Comparison of ENCODE assay signal across 26 cellular contexts in genomic region chr15:64943512-64944225, GRCh38. TPM values are rescaled to one million over a fixed set of nuclear protein-coding genes. Genes with fewer than 3 reads are reported as not detected.
A peak's percentile ranks its signal among the peaks of the same experiment; 100 is the strongest.
DNase-seq lines count a peak whose midpoint lies in the region; ATAC-seq, FAIRE-seq and TF ChIP-seq lines count a peak whose summit lies in the region.
"Had no signal": no experiment of that assay in that cellular context is flagged by ENCODE, and none has a peak within 500 bp of the region (broad histone marks: within the 10 kb centered on the region; RNA-seq: fewer than 3 reads in every experiment).

No MANE protein-coding gene starts in this region.

- FAIRE-seq in urothelium cell line (lab: Jason Lieb, UNC) (peak; percentile 74), small intestine (lab: Jason Lieb, UNC) (no peak)
- FAIRE-seq: A204.1, G401.6, H1 had no signal

- no peaks in the 10 kb centered on the region for H3K4me1 ChIP-seq in lung (ENCODE audit: control insufficient read depth in 2 of 2, insufficient read depth in 2 of 2, low read length in 2 of 2)
- H3K4me1 ChIP-seq in small intestine (ENCODE audit: control insufficient read depth in 2 of 2, insufficient read depth in 1 of 2, low read depth in 1 of 2, low read length in 1 of 2), result no peaks in the 10 kb centered on the region
- no peaks in the 10 kb centered on the region for H3K4me1 ChIP-seq in testis
- H3K4me1 ChIP-seq: BLaER1 treated with 17β-estradiol and CSF1 and Interleukin-3, amounts not matched to agents 10 nM and 100 nM; Caco-2 had no signal

- H3K27me3 ChIP-seq in lung (ENCODE audit: control insufficient read depth, insufficient read depth), result no peaks in the 10 kb centered on the region
- H3K27me3 ChIP-seq in small intestine (ENCODE audit: control insufficient read depth in 2 of 2, insufficient read depth in 2 of 2, low read length in 2 of 2), result no peaks in the 10 kb centered on the region
- no peaks in the 10 kb centered on the region for H3K27me3 ChIP-seq in testis
- H3K27me3 ChIP-seq: BLaER1 treated with 17β-estradiol and CSF1 and Interleukin-3, amounts not matched to agents 10 nM and 100 nM had no signal

- intact Hi-C loops in activated naive CD4-positive, alpha-beta T cell treated with anti-CD3 and anti-CD28 coated beads for 36 hours (cut with micrococcal nuclease), result no loop called here
- intact Hi-C loops in testis (cut with DNase I; ENCODE audit: low total_unique reads), result no loop called here

- H3K36me3 ChIP-seq in lung (ENCODE audit: control insufficient read depth in 2 of 2, insufficient read depth in 2 of 2, low read length in 2 of 2) (peaks cover 0 to 3% of the 10 kb centered on the region in 2 donors), small intestine (ENCODE audit: control insufficient read depth in 2 of 2, insufficient read depth in 2 of 2, low read length in 2 of 2) (no peaks in the 10 kb centered on the region), testis (ENCODE audit: low read depth, missing control alignments) (no peaks in the 10 kb centered on the region)
- H3K36me3 ChIP-seq: BLaER1 treated with 17β-estradiol and CSF1 and Interleukin-3, amounts not matched to agents 10 nM and 100 nM had no signal

- no peak overlapping the region for H3K4me3 Mint-ChIP-seq in activated naive CD4-positive, alpha-beta T cell treated with anti-CD3 and anti-CD28 coated beads, Interleukin-2, amount 50 U/mL, for 24 hours
- no peak overlapping the region for H3K4me3 Mint-ChIP-seq in activated naive CD4-positive, alpha-beta T cell treated with anti-CD3 and anti-CD28 coated beads for 36 hours
- H3K4me3 Mint-ChIP-seq in chondrocyte (ENCODE audit: unreplicated experiment), result no peak overlapping the region
- H3K4me3 Mint-ChIP-seq: CD8-positive, alpha-beta T cell; IgD-negative memory B cell had no signal

- peak overlapping the region; percentile 41 for H3K27ac Mint-ChIP-seq in activated naive CD4-positive, alpha-beta T cell treated with anti-CD3 and anti-CD28 coated beads, Interleukin-2, amount 50 U/mL, for 24 hours
- H3K27ac Mint-ChIP-seq in activated naive CD4-positive, alpha-beta T cell treated with anti-CD3 and anti-CD28 coated beads for 36 hours, result no peak overlapping the region
- peak overlapping the region; percentile 4 for H3K27ac Mint-ChIP-seq in chondrocyte (ENCODE audit: unreplicated experiment)
- H3K27ac Mint-ChIP-seq: CD8-positive, alpha-beta T cell had no signal

- H3K27me3 Mint-ChIP-seq in activated naive CD4-positive, alpha-beta T cell treated with anti-CD3 and anti-CD28 coated beads, Interleukin-2, amount 50 U/mL, for 24 hours, result no peaks in the 10 kb centered on the region
- no peaks in the 10 kb centered on the region for H3K27me3 Mint-ChIP-seq in activated naive CD4-positive, alpha-beta T cell treated with anti-CD3 and anti-CD28 coated beads for 36 hours (ENCODE audit: low read depth)
- H3K27me3 Mint-ChIP-seq in chondrocyte (ENCODE audit: low read depth), result no peaks in the 10 kb centered on the region
- H3K27me3 Mint-ChIP-seq: IgD-negative memory B cell had no signal

- TF ChIP-seq POLR2A in testis (IDR thresholded peaks at IDR 0.05), result no peak

- DNase-seq in activated naive CD4-positive, alpha-beta T cell treated with anti-CD3 and anti-CD28 coated beads for 36 hours, result no peak
- DNase-seq in chondrocyte (ENCODE audit: low spot score) (no peak), lung (ENCODE audit: low spot score) (peak; percentile 26), urothelium cell line (ENCODE audit: low spot score) (no peak), small intestine (no peak), RWPE1 (ENCODE audit: low spot score) (no peak), testis (no peak)
- DNase-seq: AML-193, Caco-2, HCEC 1CT, NCI-H1048, NCI-H1417, NCI-H1694, NCI-H2029 treated with DMSO at 0.1 percent for 48 hours, NCI-H446 treated with DMSO at 0.1 percent for 48 hours, NCI-H526, NCI-H82, SIG-M5 had no signal

- no peaks in the 10 kb centered on the region for H3K9me3 Mint-ChIP-seq in activated naive CD4-positive, alpha-beta T cell treated with anti-CD3 and anti-CD28 coated beads, Interleukin-2, amount 50 U/mL, for 24 hours
- H3K9me3 Mint-ChIP-seq in activated naive CD4-positive, alpha-beta T cell treated with anti-CD3 and anti-CD28 coated beads for 36 hours, result no peaks in the 10 kb centered on the region
- no peaks in the 10 kb centered on the region for H3K9me3 Mint-ChIP-seq in chondrocyte (ENCODE audit: low read depth)
- H3K9me3 Mint-ChIP-seq: CD8-positive, alpha-beta T cell; IgD-negative memory B cell had no signal

- POLR2A ChIA-PET in RWPE1 (lab: Yijun Ruan, JAX; ENCODE audit: low non-redundant PET), result interaction anchor here (0.7 kb wide), 1 partner anchor 110 kb away, joined by 4 read pairs; no protein-coding TSS in a partner anchor

- CTCF ChIA-PET in activated naive CD4-positive, alpha-beta T cell treated with anti-CD3 and anti-CD28 coated beads for 36 hours (lab: Charles Lee), result interaction anchor here (0.6 to 1.3 kb wide), 3 partner anchors 28 to 253 kb away, joined by 3 to 4 read pairs (median 3); no protein-coding TSS in a partner anchor
- CTCF ChIA-PET in RWPE1 (lab: Yijun Ruan, JAX), result no interaction called here

- H3K27ac ChIP-seq in lung (ENCODE audit: low read depth in 1 of 2, low read length in 1 of 2) (no peak overlapping the region), small intestine (ENCODE audit: low read depth in 1 of 2, low read length in 1 of 2) (no peak overlapping the region), RWPE1 (no peak overlapping the region), testis (no peak overlapping the region)
- H3K27ac ChIP-seq: BLaER1 treated with 17β-estradiol and CSF1 and Interleukin-3, amounts not matched to agents 10 nM and 100 nM; SK-N-MC had no signal

- TF ChIP-seq CTCF in chondrocyte (IDR thresholded peaks at IDR 0.05), result no peak
- no peak for TF ChIP-seq CTCF in lung (IDR thresholded peaks at IDR 0.05; ENCODE audit: control extremely low read depth, extremely low read depth)
- no peak for TF ChIP-seq CTCF in RWPE1 (conservative IDR thresholded peaks at IDR 0.05; ENCODE audit: low read depth)
- TF ChIP-seq CTCF in testis (IDR thresholded peaks at IDR 0.05), result no peak

- 90 to 94% methylated on average over 6 of the region's 6 CpGs for WGBS in lung, 2 donors
- WGBS in small intestine, 3 donors, result 59 to 87% (median 76%) methylated on average over 6 of the region's 6 CpGs
- 97 to 98% methylated on average over 6 of the region's 6 CpGs for WGBS in testis, 2 donors

- no peak for ATAC-seq in lung (ENCODE audit: insufficient read depth, low FRiP score)
- ATAC-seq: CD8-positive, alpha-beta T cell had no signal

- H3K36me3 Mint-ChIP-seq in activated naive CD4-positive, alpha-beta T cell treated with anti-CD3 and anti-CD28 coated beads, Interleukin-2, amount 50 U/mL, for 24 hours, result peaks cover 4% of the 10 kb centered on the region
- no peaks in the 10 kb centered on the region for H3K36me3 Mint-ChIP-seq in activated naive CD4-positive, alpha-beta T cell treated with anti-CD3 and anti-CD28 coated beads for 36 hours (ENCODE audit: low read depth)
- peaks cover 2% of the 10 kb centered on the region for H3K36me3 Mint-ChIP-seq in chondrocyte (ENCODE audit: low read depth)

- H3K4me1 Mint-ChIP-seq in activated naive CD4-positive, alpha-beta T cell treated with anti-CD3 and anti-CD28 coated beads, Interleukin-2, amount 50 U/mL, for 24 hours, result no peaks in the 10 kb centered on the region
- no peaks in the 10 kb centered on the region for H3K4me1 Mint-ChIP-seq in activated naive CD4-positive, alpha-beta T cell treated with anti-CD3 and anti-CD28 coated beads for 36 hours (ENCODE audit: low read depth)
- no peaks in the 10 kb centered on the region for H3K4me1 Mint-ChIP-seq in chondrocyte (ENCODE audit: low read depth)
- H3K4me1 Mint-ChIP-seq: IgD-negative memory B cell had no signal

- H3K9me3 ChIP-seq in lung (ENCODE audit: control insufficient read depth in 2 of 2, insufficient read depth in 1 of 2, low read length in 1 of 2), result no peaks in the 10 kb centered on the region
- no peaks in the 10 kb centered on the region for H3K9me3 ChIP-seq in small intestine (ENCODE audit: control insufficient read depth, low read depth)
- H3K9me3 ChIP-seq in testis, result no peaks in the 10 kb centered on the region
- H3K9me3 ChIP-seq: BLaER1 treated with 17β-estradiol and CSF1 and Interleukin-3, amounts not matched to agents 10 nM and 100 nM; Caco-2 had no signal

- H3K4me3 ChIP-seq in lung (no peak overlapping the region), small intestine (ENCODE audit: low read depth in 1 of 2, low read length in 2 of 2) (no peak overlapping the region), testis (no peak overlapping the region)
- H3K4me3 ChIP-seq: BLaER1 treated with 17β-estradiol and CSF1 and Interleukin-3, amounts not matched to agents 10 nM and 100 nM; SK-N-MC had no signal

RNA-seq across cellular contexts. Expression of gene ANKDD1A, which starts 32.0 kb away (rescaled TPM):
- total RNA-seq in activated naive CD4-positive, alpha-beta T cell treated with anti-CD3 and anti-CD28 coated beads for 36 hours, result 1 to 10 TPM; 2.3 to 3.1 TPM
- total RNA-seq in chondrocyte (3.4 to 4.3 TPM (median 3.8 TPM) in 3 replicates), lung (1 to 10 TPM; 5.0 to 6.8 TPM), testis (10 to 100 TPM; 31.8 to 34.9 TPM)
- polyA plus RNA-seq in lung (1 to 10 TPM; 2.3 to 3.4 TPM), small intestine (1 to 10 TPM in 1 of 3 donors, under 1 TPM in 1, not detected in 1; 0.81 to 1.7 TPM), testis (ENCODE audit: insufficient read depth, low read depth, low replicate concordance) (11.1 TPM)

RNA-seq across cellular contexts. Expression of gene SPG21, which starts 46.0 kb away (rescaled TPM):
- 10 to 100 TPM; 67.7 to 68.0 TPM for total RNA-seq in activated naive CD4-positive, alpha-beta T cell treated with anti-CD3 and anti-CD28 coated beads for 36 hours
- total RNA-seq in chondrocyte (76.1 to 84.9 TPM (median 80.5 TPM) in 3 replicates), lung (100 to 1,000 TPM in 1 of 2 donors, 10 to 100 TPM in 1; 79.2 to 115 TPM), testis (10 to 100 TPM; 85.5 to 98.8 TPM)
- polyA plus RNA-seq in lung (10 to 100 TPM; 88.2 to 98.2 TPM), small intestine (10 to 100 TPM; 58.1 to 74.3 (median 62.3) TPM), testis (ENCODE audit: insufficient read depth, low read depth, low replicate concordance) (76.2 TPM)
